Comparison of ENCODE assay signal across 13 cellular contexts in the genomic region with DNA sequence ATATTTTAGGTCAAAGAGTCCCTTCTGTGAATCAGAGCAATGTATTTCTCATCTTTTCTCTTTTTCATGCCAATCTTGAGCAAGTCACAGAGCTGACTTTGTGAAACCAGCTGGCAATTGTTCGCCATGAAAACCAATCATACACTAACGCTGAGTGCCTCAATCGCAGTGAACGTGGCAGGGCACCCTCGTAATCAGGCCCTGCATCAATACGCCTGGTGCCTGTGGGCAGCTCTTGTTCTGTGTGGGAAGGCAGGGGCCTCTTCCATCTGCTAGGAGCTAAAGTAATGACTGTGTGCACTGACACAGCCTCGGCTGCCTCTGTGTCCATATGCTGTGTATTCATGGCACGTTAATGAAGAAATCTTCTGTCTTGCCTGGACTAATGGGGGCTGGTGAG. TPM values are rescaled to one million over a fixed set of nuclear protein-coding genes. Genes with fewer than 3 reads are reported as not detected.
DNase-seq lines count a peak whose midpoint lies in the region; ATAC-seq and TF ChIP-seq lines count a peak whose summit lies in the region.
"Had no signal": no experiment of that assay in that cellular context is flagged by ENCODE, and none has a peak within 500 bp of the region (broad histone marks: within the 10 kb centered on the region; RNA-seq: fewer than 3 reads in every experiment).

No MANE protein-coding gene starts in this region.

- H3K27me3 ChIP-seq in BLaER1 (no peaks in the 10 kb centered on the region), dorsolateral prefrontal cortex (no peaks in the 10 kb centered on the region)

- ATAC-seq in Right ventricle myocardium inferior: no peak
- ATAC-seq: A549 had no signal

- H3K9me3 ChIP-seq in BLaER1: no peaks in the 10 kb centered on the region
- H3K9me3 ChIP-seq: A549 had no signal

- H4K20me1 ChIP-seq in BLaER1: no peaks in the 10 kb centered on the region

- no peak for TF ChIP-seq CTCF in dorsolateral prefrontal cortex (IDR thresholded peaks at IDR 0.05 in 54 of 56, conservative IDR thresholded peaks at IDR 0.05 in 2 of 56; ENCODE audit: low read depth in 1 of 56, partially characterized antibody in 56 of 56)

- H3K9ac ChIP-seq in BLaER1: no peak overlapping the region
- H3K9ac ChIP-seq: GM23248 had no signal

- peak overlapping the region; percentile 10; the same call in 1 of the 2 replicates for H3K4me2 ChIP-seq in BLaER1
- H3K4me2 ChIP-seq: A549 had no signal

- peak; percentile 5 for DNase-seq in NCI-H1694 (lab: John Stamatoyannopoulos, UW)
- DNase-seq in dorsolateral prefrontal cortex: peak in 2 of 10 donors; percentile 34 to 64
- DNase-seq in superior temporal gyrus (ENCODE audit: extremely low spot score): peak; percentile 52
- DNase-seq in substantia nigra (lab: John Stamatoyannopoulos, UW): no peak
- DNase-seq in NCI-H69 (lab: John Stamatoyannopoulos, UW): no peak
- no peak for DNase-seq in Right ventricle myocardium inferior (ENCODE audit: missing footprints)
- DNase-seq: CD4-positive, CD25-positive, alpha-beta regulatory T cell; DMS79 treated with DMSO at 0.1 percent for 48 hours; EL; GM23248; H7 had no signal

- no peaks in the 10 kb centered on the region for H3K36me3 ChIP-seq in BLaER1

- intact Hi-C loops in dorsolateral prefrontal cortex (cut with DNase I): no loop called here
- intact Hi-C loops in Right ventricle myocardium inferior (cut with DNase I): no loop called here

- H3K4me1 ChIP-seq in BLaER1: peaks cover 27% of the 10 kb centered on the region
- H3K4me1 ChIP-seq: A549 had no signal

- H3K27ac ChIP-seq in BLaER1: no peak overlapping the region
- H3K27ac ChIP-seq in dorsolateral prefrontal cortex: peak overlapping the region in 47 of 59 donors; percentile 6 to 79 (median 51)
- no peak overlapping the region for H3K27ac ChIP-seq in substantia nigra (ENCODE audit: low read depth, low read length, poor library complexity, severe bottlenecking)
- H3K27ac ChIP-seq: A549, GM23248 had no signal

- H3K4me3 ChIP-seq in BLaER1: no peak overlapping the region
- H3K4me3 ChIP-seq in dorsolateral prefrontal cortex: no peak overlapping the region
- H3K4me3 ChIP-seq: A549, GM23248 had no signal

RNA-seq across cellular contexts. Expression of a gene that starts 27.8 kb away (rescaled TPM):
- total RNA-seq in dorsolateral prefrontal cortex: 10 to 100 TPM; 26.8 to 67.4 (median 45.8) TPM
- total RNA-seq in Right ventricle myocardium inferior: 15.8 TPM
- total RNA-seq: CD4-positive, CD25-positive, alpha-beta regulatory T cell had no signal

Comparison
In these comparisons a context has a peak if more than half of its experiments do, and no peak if none do; other contexts are left out.
1. H3K27ac ChIP-seq: peak in dorsolateral prefrontal cortex (47 of 59); none in BLaER1 (single experiment) and substantia nigra (single experiment).
2. DNase-seq: peak in NCI-H1694 (single experiment) and superior temporal gyrus (single experiment); none in substantia nigra (0 of 49), NCI-H69 (single experiment) and Right ventricle myocardium inferior (single experiment).